In the genomic region with DNA sequence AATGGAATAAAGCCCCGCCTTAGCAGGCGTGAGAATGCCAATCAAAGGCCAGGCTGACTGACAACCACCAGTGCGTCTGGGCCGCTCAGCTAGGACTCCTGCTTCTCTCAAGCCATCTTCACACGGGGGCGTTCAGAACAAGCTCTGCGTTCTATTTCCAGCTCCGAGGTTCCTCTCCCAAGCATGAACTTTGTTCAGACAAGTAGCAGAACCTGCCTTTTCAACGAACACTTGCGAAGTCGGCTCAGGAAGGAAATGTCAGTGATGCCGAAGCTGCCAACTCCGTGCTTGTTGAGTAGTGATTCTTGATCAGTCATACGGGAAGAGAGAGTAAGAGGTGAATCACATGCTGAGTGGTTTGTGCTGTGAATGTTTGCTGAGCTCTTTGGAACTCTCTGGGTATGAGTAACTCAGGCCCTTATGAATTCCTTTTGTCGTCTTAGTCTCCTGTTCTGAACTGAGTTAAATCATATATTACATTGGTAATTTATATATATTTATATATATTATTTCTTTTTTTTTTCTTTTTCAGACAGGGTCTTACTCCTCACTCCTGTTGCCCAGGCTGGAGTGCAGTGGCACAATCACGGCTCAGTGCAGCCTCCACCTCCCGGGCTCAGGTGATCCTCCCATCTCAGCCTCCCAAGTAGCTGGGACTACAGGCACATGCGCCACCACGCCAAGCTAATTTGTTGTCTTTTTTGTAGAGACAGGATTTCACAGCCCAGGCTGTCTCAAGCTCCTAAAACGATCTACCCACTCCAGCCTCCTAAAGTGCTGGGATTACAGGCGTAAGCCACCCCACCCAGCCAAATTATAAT, we compare ENCODE assay signal across 8 cellular contexts. TPM values are rescaled to one million over a fixed set of nuclear protein-coding genes. Genes with fewer than 3 reads are reported as not detected.
DNase-seq lines count a peak whose midpoint lies in the region; ATAC-seq and TF ChIP-seq lines count a peak whose summit lies in the region.

No MANE protein-coding gene starts in this region.

- peak overlapping the region; percentile 92 for H3K27ac ChIP-seq in Karpas-422 (ENCODE audit: low read length)

- DNase-seq in Daoy (ENCODE audit: low read depth) (peak; percentile 94), Karpas-422 (no peak), fibroblast of villous mesenchyme (ENCODE audit: low read depth) (peak; percentile 77), NCI-H1417 (lab: John Stamatoyannopoulos, UW) (no peak), SKM-1 treated with dmso at 0.1 percent for 144 hours (lab: John Stamatoyannopoulos, UW; ENCODE audit: unreplicated experiment) (no peak)
- DNase-seq in activated CD8-positive, alpha-beta memory T cell treated with anti-CD3 and anti-CD28 coated beads, Interleukin-2, amount 50 U/mL, for 24 hours (ENCODE audit: extremely low read depth), result peak; percentile 15
- DNase-seq in stimulated activated CD4-positive, alpha-beta T cell treated with anti-CD3 and anti-CD28 coated beads, Interleukin-2, amount 100 ng/mL, for 4 hours (ENCODE audit: low read depth), result peak; percentile 33

- no peaks in the 10 kb centered on the region for H3K27me3 ChIP-seq in Karpas-422 (ENCODE audit: low read length)

- H3K4me1 ChIP-seq in Karpas-422 (ENCODE audit: low read length), result peaks cover 52% of the 10 kb centered on the region

- TF ChIP-seq CTCF in fibroblast of villous mesenchyme (IDR thresholded peaks at IDR 0.05; ENCODE audit: insufficient read depth, low read depth, low read length), result no peak

- H4K20me1 ChIP-seq in Karpas-422 (ENCODE audit: insufficient read depth, low read depth, low read length), result no peaks in the 10 kb centered on the region

- no peaks in the 10 kb centered on the region for H3K79me2 ChIP-seq in Karpas-422 (ENCODE audit: low read length)

- H2AFZ ChIP-seq in Karpas-422 (ENCODE audit: low read length), result no peak overlapping the region

- H3K9me2 ChIP-seq in Karpas-422 (replicated peaks; ENCODE audit: insufficient read depth, low read length), result no peaks in the 10 kb centered on the region

- ATAC-seq in GM21528 (IDR thresholded peaks at IDR 0.05; ENCODE audit: low FRiP score, unreplicated experiment), result peak; percentile 65

- no peak overlapping the region for H3K4me2 ChIP-seq in Karpas-422 (ENCODE audit: low read depth, low read length, poor library complexity, severe bottlenecking)

- no peak overlapping the region for H3K9ac ChIP-seq in Karpas-422 (ENCODE audit: low read length)

- H3K9me3 ChIP-seq in Karpas-422 (ENCODE audit: low read length), result no peaks in the 10 kb centered on the region

- H3K36me3 ChIP-seq in Karpas-422 (ENCODE audit: insufficient read depth, low read length), result no peaks in the 10 kb centered on the region

- H3K4me3 ChIP-seq in Karpas-422 (ENCODE audit: low read length) (no peak overlapping the region), fibroblast of villous mesenchyme (ENCODE audit: low read depth, low read length) (no peak overlapping the region)

RNA-seq across cellular contexts. Expression of a gene that starts 29.4 kb away (rescaled TPM):
- total RNA-seq in Daoy (2014; rRNA removed; shearing (Covaris generic)), result 7.1 and 9.4 TPM in 2 replicates
- total RNA-seq in Karpas-422 (2014; rRNA removed; shearing (Covaris generic); ENCODE audit: low replicate concordance), result 67.2 and 75.5 TPM in 2 replicates
- total RNA-seq in fibroblast of villous mesenchyme, result 3.9 TPM in 2 replicates

Comparison
In these comparisons a context has a peak if more than half of its experiments do, and no peak if none do; other contexts are left out.
1. DNase-seq: peak in Daoy (single experiment), activated CD8-positive, alpha-beta memory T cell treated with anti-CD3 and anti-CD28 coated beads, Interleukin-2, amount 50 U/mL, for 24 hours (single experiment), fibroblast of villous mesenchyme (single experiment) and stimulated activated CD4-positive, alpha-beta T cell treated with anti-CD3 and anti-CD28 coated beads, Interleukin-2, amount 100 ng/mL, for 4 hours (single experiment); none in Karpas-422 (single experiment), NCI-H1417 (0 of 3) and SKM-1 treated with dmso at 0.1 percent for 144 hours (single experiment).